Comparison of ENCODE assay signal across 18 cellular contexts in genomic region chr1:2267862-2268261, GRCh38. TPM values are rescaled to one million over a fixed set of nuclear protein-coding genes. Genes with fewer than 3 reads are reported as not detected.
A peak's percentile ranks its signal among the peaks of the same experiment; 100 is the strongest.
DNase-seq lines count a peak whose midpoint lies in the region; ATAC-seq and TF ChIP-seq lines count a peak whose summit lies in the region.
"Had no signal": no experiment of that assay in that cellular context is flagged by ENCODE, and none has a peak within 500 bp of the region (broad histone marks: within the 10 kb centered on the region; RNA-seq: fewer than 3 reads in every experiment).

No MANE protein-coding gene starts in this region.

- no peak for TF ChIP-seq CTCF in A673 (conservative IDR thresholded peaks at IDR 0.05; ENCODE audit: low read depth, low read length)
- TF ChIP-seq CTCF in HEK293 (tag by site-specific recombination; IDR thresholded peaks at IDR 0.05): no peak
- TF ChIP-seq CTCF in coronary artery (IDR thresholded peaks at IDR 0.05): no peak
- TF ChIP-seq CTCF in left lung (IDR thresholded peaks at IDR 0.05): no peak

- intact Hi-C loops in A673 (cut with micrococcal nuclease; ENCODE audit: unreplicated experiment): no loop called here
- intact Hi-C loops in left lung (cut with DNase I): no loop called here

- H3K4me1 ChIP-seq in A673 (ENCODE audit: insufficient read depth, low read length, poor library complexity, severe bottlenecking) (peaks cover 12% of the 10 kb centered on the region), HEK293 (ENCODE audit: control insufficient read depth, insufficient read depth, low read length) (peaks cover 13% of the 10 kb centered on the region), left lung (peaks cover 50 to 79% of the 10 kb centered on the region in 2 donors)

- H3K4me3 ChIP-seq in A673 (ENCODE audit: low read depth, low read length, poor library complexity, severe bottlenecking) (no peak overlapping the region), HEK293 (ENCODE audit: low read depth, low read length) (no peak overlapping the region), coronary artery (peak overlapping the region; percentile 57), left lung (no peak overlapping the region)
- H3K4me3 ChIP-seq: MG63 had no signal

- no peak for DNase-seq in A673 (ENCODE audit: low spot score)
- no peak for DNase-seq in coronary artery (ENCODE audit: low spot score)
- no peak for DNase-seq in left lung
- DNase-seq in activated gamma-delta T cell treated with Interleukin-2 at 50 U/mL for 16 hours: no peak
- no peak for DNase-seq in AG08396 (ENCODE audit: low spot score)
- DNase-seq in ecto neural progenitor cell (ENCODE audit: low spot score): no peak
- DNase-seq: Calu3, DMS53, H9, IMR-90, MG63, NCI-H1105, NCI-H1694 treated with DMSO at 0.1 percent for 48 hours, NCI-H446, NCI-H69, PC-3 had no signal

- H3K9me3 ChIP-seq in A673 (ENCODE audit: low read depth, low read length, poor library complexity, severe bottlenecking) (no peaks in the 10 kb centered on the region), HEK293 (ENCODE audit: control insufficient read depth, insufficient read depth, low read depth, low read length) (no peaks in the 10 kb centered on the region), left lung (no peaks in the 10 kb centered on the region)
- H3K9me3 ChIP-seq: MG63 had no signal

- BruUV-seq in A673 (replicated peaks; lab: Mats Ljungman, UMichigan): no TSS peak

- H3K36me3 ChIP-seq in A673 (ENCODE audit: insufficient read depth, low read length, poor library complexity, severe bottlenecking) (no peaks in the 10 kb centered on the region), HEK293 (ENCODE audit: control insufficient read depth in 2 of 2, insufficient read depth in 1 of 2, low read length in 2 of 2) (peaks cover 0 to 12% of the 10 kb centered on the region in 2 experiments; a peak in 2 of 3 replicates), left lung (no peaks in the 10 kb centered on the region)
- H3K36me3 ChIP-seq: MG63 had no signal

- H3K27ac ChIP-seq in A673 (ENCODE audit: low read depth, low read length, poor library complexity, severe bottlenecking) (peak overlapping the region; percentile 58), HEK293 (ENCODE audit: extremely low read depth, low read depth, low read length) (peak overlapping the region; percentile 28; the same call in 1 of the 2 replicates), coronary artery (peak overlapping the region in 1 of 2 donors; percentile 43), left lung (no peak overlapping the region)

- CTCF ChIA-PET in A673 (lab: Charles Lee): no interaction called here
- CTCF ChIA-PET in HEK293 (lab: Yijun Ruan, JAX): no interaction called here

- ATAC-seq in left lung (peak; percentile 7), GM19395 (IDR thresholded peaks at IDR 0.05; ENCODE audit: unreplicated experiment) (no peak)
- ATAC-seq: PC-3 had no signal

- H3K27me3 ChIP-seq in A673 (replicated peaks; ENCODE audit: insufficient read depth, low read depth, low read length, poor library complexity): no peaks in the 10 kb centered on the region
- no peaks in the 10 kb centered on the region for H3K27me3 ChIP-seq in left lung
- H3K27me3 ChIP-seq: MG63 had no signal

- POLR2A ChIA-PET in A673 (lab: Charles Lee; ENCODE audit: low non-redundant PET): no interaction called here
- POLR2A ChIA-PET in HEK293 (lab: Yijun Ruan, JAX): interaction anchor here (0.6 kb wide), 1 partner anchor 33 kb away, joined by 3 read pairs; no protein-coding TSS in a partner anchor

TF ChIP-seq in HEK293, 187 proteins besides CTCF, POLR2A, EP300 and RAD21:
- TF ChIP-seq PRDM1 (tag by site-specific recombination; IDR thresholded peaks at IDR 0.05): no peak
- no peak for TF ChIP-seq FEZF1 (tag by site-specific recombination; IDR thresholded peaks at IDR 0.05)
- TF ChIP-seq BCL6B (tag by site-specific recombination; IDR thresholded peaks at IDR 0.05): no peak
- TF ChIP-seq ZNF837 (tag by site-specific recombination; IDR thresholded peaks at IDR 0.05): no peak
- TF ChIP-seq TRIM28 (IDR thresholded peaks at IDR 0.05; ENCODE audit: borderline replicate concordance, low read length): no peak
- TF ChIP-seq ZNF629 (tag by site-specific recombination; IDR thresholded peaks at IDR 0.05): no peak
- TF ChIP-seq ZNF473 (tag by site-specific recombination; IDR thresholded peaks at IDR 0.05): no peak
- TF ChIP-seq, protein P1, sequence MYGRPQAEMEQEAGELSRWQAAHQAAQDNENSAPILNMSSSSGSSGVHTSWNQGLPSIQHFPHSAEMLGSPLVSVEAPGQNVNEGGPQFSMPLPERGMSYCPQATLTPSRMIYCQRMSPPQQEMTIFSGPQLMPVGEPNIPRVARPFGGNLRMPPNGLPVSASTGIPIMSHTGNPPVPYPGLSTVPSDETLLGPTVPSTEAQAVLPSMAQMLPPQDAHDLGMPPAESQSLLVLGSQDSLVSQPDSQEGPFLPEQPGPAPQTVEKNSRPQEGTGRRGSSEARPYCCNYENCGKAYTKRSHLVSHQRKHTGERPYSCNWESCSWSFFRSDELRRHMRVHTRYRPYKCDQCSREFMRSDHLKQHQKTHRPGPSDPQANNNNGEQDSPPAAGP (tag by site-specific recombination; IDR thresholded peaks at IDR 0.05): no peak
- TF ChIP-seq SP3 (tag by site-specific recombination; IDR thresholded peaks at IDR 0.05): no peak
- peak; percentile 18; the same call in 1 of the 2 replicates for TF ChIP-seq GLIS1 (tag by site-specific recombination; IDR thresholded peaks at IDR 0.05)
- no peak for TF ChIP-seq TCF7L2 (IDR thresholded peaks at IDR 0.05; ENCODE audit: borderline replicate concordance, low read depth, low read length)
- TF ChIP-seq ZNF133 (tag by site-specific recombination; IDR thresholded peaks at IDR 0.05): no peak
- TF ChIP-seq ZIC2 (tag by site-specific recombination; IDR thresholded peaks at IDR 0.05): peak; percentile 67
- TF ChIP-seq KLF10 (tag by site-specific recombination; IDR thresholded peaks at IDR 0.05): no peak
- TF ChIP-seq ZSCAN23 (tag by site-specific recombination; IDR thresholded peaks at IDR 0.05): no peak
- no peak for TF ChIP-seq REPIN1 (tag by site-specific recombination; IDR thresholded peaks at IDR 0.05; ENCODE audit: low read depth)
- TF ChIP-seq ZNF223 (tag by site-specific recombination; IDR thresholded peaks at IDR 0.05): no peak
- TF ChIP-seq HIC1 (tag by site-specific recombination; IDR thresholded peaks at IDR 0.05): 0 out of 2 replicates have a peak, but pooled peaks have one; percentile 26
- 0 out of 2 replicates have a peak, but pooled peaks have one; percentile 44 for TF ChIP-seq GLIS2 (tag by site-specific recombination; IDR thresholded peaks at IDR 0.05)
- TF ChIP-seq ZNF433 (tag by site-specific recombination; IDR thresholded peaks at IDR 0.05; ENCODE audit: low read depth): no peak
- no peak for TF ChIP-seq KLF9 (tag by site-specific recombination; IDR thresholded peaks at IDR 0.05; ENCODE audit: low read depth)
- TF ChIP-seq ZNF391 (tag by site-specific recombination; IDR thresholded peaks at IDR 0.05; ENCODE audit: borderline replicate concordance, low read depth): no peak

RNA-seq across cellular contexts. Expression of gene SKI, which starts 39.7 kb away (rescaled TPM):
- total RNA-seq in A673 (2021) (84.9 and 88.1 TPM in 2 replicates), left lung (10 to 100 TPM; 75.8 to 89.0 TPM)

Comparison
In these comparisons a context has a peak if more than half of its experiments do, and no peak if none do; other contexts are left out.
1. H3K27ac ChIP-seq: peak in A673 (single experiment) and HEK293 (single experiment); none in left lung (0 of 2).